In genomic region chr2:72115361-72116080, GRCh38 we compare ENCODE assay signal across 10 cellular contexts. TPM values are rescaled to one million over a fixed set of nuclear protein-coding genes. Genes with fewer than 3 reads are reported as not detected.
DNase-seq lines count a peak whose midpoint lies in the region; ATAC-seq and TF ChIP-seq lines count a peak whose summit lies in the region.
"Had no signal": no experiment of that assay in that cellular context is flagged by ENCODE, and none has a peak within 500 bp of the region (broad histone marks: within the 10 kb centered on the region; RNA-seq: fewer than 3 reads in every experiment).

No MANE protein-coding gene starts in this region.

- POLR2A ChIA-PET in HEK293T (lab: Yijun Ruan, JAX) = no interaction called here

- DNase-seq in A172 (ENCODE audit: low spot score) (peak; percentile 99), HK-2 (ENCODE audit: unreplicated experiment) (peak; percentile 88), brain pericyte (ENCODE audit: low read depth, low spot score) (peak; percentile 74), kidney glomerular epithelial cell (lab: John Stamatoyannopoulos, UW) (peak; percentile 22), HEK293T (ENCODE audit: extremely low spot score) (no peak), DMS153 treated with DMSO at 0.1 percent for 48 hours (lab: John Stamatoyannopoulos, UW; ENCODE audit: unreplicated experiment) (no peak)
- DNase-seq: NCI-H510A had no signal

- CTCF ChIA-PET in HEK293T (lab: Yijun Ruan, JAX) = interaction anchor here (0.9 kb wide), 1 partner anchor 35 kb away, joined by 4 read pairs; no protein-coding TSS in a partner anchor

- no peak for ATAC-seq in HG02885 (IDR thresholded peaks at IDR 0.05; ENCODE audit: poor library complexity, unreplicated experiment)
- ATAC-seq in GM19395 (IDR thresholded peaks at IDR 0.05; ENCODE audit: unreplicated experiment) = no peak

TF ChIP-seq in HEK293T, 16 proteins besides CTCF, POLR2A, EP300 and RAD21:
- TF ChIP-seq SUZ12 (IDR thresholded peaks at IDR 0.05) (no peak), FOXM1 (IDR thresholded peaks at IDR 0.05; ENCODE audit: borderline replicate concordance) (no peak), SP1 (IDR thresholded peaks at IDR 0.05) (no peak), ZNF384 (IDR thresholded peaks at IDR 0.05) (no peak), PKNOX1 (IDR thresholded peaks at IDR 0.05) (no peak; the same call in 1 of the 2 replicates), CTBP1 (IDR thresholded peaks at IDR 0.05; ENCODE audit: borderline replicate concordance) (no peak), ARNT (IDR thresholded peaks at IDR 0.05) (no peak), BHLHE40 (IDR thresholded peaks at IDR 0.05; ENCODE audit: borderline replicate concordance) (no peak), NFRKB (IDR thresholded peaks at IDR 0.05) (no peak), FOXK2 (IDR thresholded peaks at IDR 0.05) (no peak), TARDBP (IDR thresholded peaks at IDR 0.05) (no peak), HDGF (IDR thresholded peaks at IDR 0.05; ENCODE audit: borderline replicate concordance) (no peak), L3MBTL2 (conservative IDR thresholded peaks at IDR 0.05) (no peak), LEF1 (IDR thresholded peaks at IDR 0.05; ENCODE audit: borderline replicate concordance) (no peak), FOXA1 (IDR thresholded peaks at IDR 0.05) (no peak), ELF4 (IDR thresholded peaks at IDR 0.05) (no peak)

RNA-seq across cellular contexts. Expression of gene CYP26B1, which starts 32.1 kb away (rescaled TPM):
- total RNA-seq in A172 (2014; rRNA removed; shearing (Covaris generic)) = 0.02 and 0.12 TPM in 2 replicates
- total RNA-seq: activated T-helper 2 cell treated with anti-CD3 and anti-CD28 coated beads, Interferon-gamma antibody, Interleukin-2, Interleukin-4, amounts not matched to agents 10 μg/mL and 5 μg/mL and 100 μg/mL, durations not matched to agents 14 hours and 24 hours and 36 hours had no signal

Comparison
In these comparisons a context has a peak if more than half of its experiments do, and no peak if none do; other contexts are left out.
1. DNase-seq: peak in A172 (single experiment), HK-2 (single experiment), brain pericyte (single experiment) and kidney glomerular epithelial cell (single experiment); none in HEK293T (single experiment) and DMS153 treated with DMSO at 0.1 percent for 48 hours (single experiment).